9 cellular contexts compared by ENCODE assay signal in the genomic region with DNA sequence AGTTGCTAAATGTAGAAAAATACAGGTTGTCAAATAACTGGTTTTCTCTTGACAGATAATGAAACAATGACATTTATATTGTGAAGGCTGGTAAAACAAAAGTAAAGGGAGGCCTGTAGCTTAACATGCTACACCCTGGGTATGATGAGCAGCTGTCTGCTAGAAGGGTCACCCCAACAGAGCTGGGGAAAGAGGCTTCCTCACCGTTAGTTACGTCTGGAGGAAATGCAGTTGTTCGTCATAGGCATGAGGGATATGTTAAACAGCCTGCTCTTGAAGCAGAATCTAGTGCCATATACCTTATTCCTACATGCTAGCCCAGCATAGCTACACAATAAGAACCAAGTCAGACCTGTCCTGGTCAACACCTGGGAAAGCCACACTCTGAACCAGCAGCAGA. TPM values are rescaled to one million over a fixed set of nuclear protein-coding genes. Genes with fewer than 3 reads are reported as not detected.
DNase-seq lines count a peak whose midpoint lies in the region; ATAC-seq and TF ChIP-seq lines count a peak whose summit lies in the region.
"Had no signal": no experiment of that assay in that cellular context is flagged by ENCODE, and none has a peak within 500 bp of the region (broad histone marks: within the 10 kb centered on the region; RNA-seq: fewer than 3 reads in every experiment).

No MANE protein-coding gene starts in this region.

- DNase-seq in Panc1 (ENCODE audit: low read depth, low spot score) (no peak), natural killer cell (peak; percentile 33), middle frontal gyrus (ENCODE audit: extremely low spot score, low spot score) (no peak), RWPE1 (ENCODE audit: low spot score) (no peak), NCI-H1092 treated with DMSO at 0.1 percent for 48 hours (lab: John Stamatoyannopoulos, UW) (no peak)
- DNase-seq in activated naive CD4-positive, alpha-beta T cell treated with Interleukin-2 at 50 U/mL for 16 hours, result peak; percentile 37
- DNase-seq: NCI-H1694 treated with DMSO at 0.1 percent for 48 hours had no signal

- no peaks in the 10 kb centered on the region for H3K36me3 Mint-ChIP-seq in natural killer cell

- peaks cover 14% of the 10 kb centered on the region for H4K20me1 ChIP-seq in DOHH2 (ENCODE audit: control insufficient read depth, insufficient read depth, low read depth, low read length)

- H3K9me3 ChIP-seq in DOHH2 (ENCODE audit: control insufficient read depth, insufficient read depth, low read length), result no peaks in the 10 kb centered on the region
- no peaks in the 10 kb centered on the region for H3K9me3 ChIP-seq in Panc1 (ENCODE audit: control insufficient read depth, insufficient read depth, low read depth, low read length)

- peaks cover 68% of the 10 kb centered on the region for H3K4me1 ChIP-seq in DOHH2 (ENCODE audit: control insufficient read depth, low read length)
- H3K4me1 ChIP-seq in Panc1 (ENCODE audit: control insufficient read depth, insufficient read depth, low read length), result peaks cover 33% of the 10 kb centered on the region

- H3K4me3 ChIP-seq in DOHH2 (ENCODE audit: low read length), result no peak overlapping the region
- H3K4me3 ChIP-seq in Panc1 (ENCODE audit: low read depth in 2 of 2, low read length in 2 of 2), result no peak overlapping the region

- H3K36me3 ChIP-seq in DOHH2 (ENCODE audit: control insufficient read depth, low read length) (peaks cover 5% of the 10 kb centered on the region; the same call in 1 of the 2 replicates), Panc1 (ENCODE audit: control insufficient read depth, insufficient read depth, low read length) (no peaks in the 10 kb centered on the region; the same call in 1 of the 2 replicates)

- CTCF ChIA-PET in Panc1 (lab: Charles Lee) (no interaction called here), RWPE1 (lab: Yijun Ruan, JAX) (interaction anchor here (0.9 kb wide), 1 partner anchor 15 kb away, joined by 3 read pairs; no protein-coding TSS in a partner anchor)

- H3K9me3 Mint-ChIP-seq in natural killer cell, result no peaks in the 10 kb centered on the region

- peak overlapping the region; percentile 79 for H3K4me3 Mint-ChIP-seq in natural killer cell

- no peaks in the 10 kb centered on the region for H3K27me3 ChIP-seq in DOHH2 (ENCODE audit: control insufficient read depth, low read length)
- no peaks in the 10 kb centered on the region for H3K27me3 ChIP-seq in Panc1 (ENCODE audit: control insufficient read depth, insufficient read depth, low read length)

- H3K79me2 ChIP-seq in DOHH2 (ENCODE audit: control insufficient read depth, low read length), result peaks cover 43% of the 10 kb centered on the region

- intact Hi-C loops in Panc1 (cut with micrococcal nuclease; ENCODE audit: unreplicated experiment) (loop anchor here (10.0 kb wide), 1 partner anchor 62 kb away; no protein-coding TSS in a partner anchor), natural killer cell (cut with micrococcal nuclease) (loop anchor here (5.0 kb wide), 1 partner anchor 639 kb away; no protein-coding TSS in a partner anchor)

- in situ Hi-C loops in Panc1 (cut with HindIII; ENCODE audit: low pct_unique_long_range_greater_than_20kb, low sequenced_read_pairs), result no loop called here

- peaks cover 64 to 78% of the 10 kb centered on the region in 2 donors for H3K4me1 Mint-ChIP-seq in natural killer cell

- BruUV-seq in Panc1 (replicated peaks; lab: Mats Ljungman, UMichigan), result no TSS peak

- H3K27ac Mint-ChIP-seq in natural killer cell, result peak overlapping the region; percentile 98 to 99

- TF ChIP-seq CTCF in DOHH2 (IDR thresholded peaks at IDR 0.05; ENCODE audit: low read depth, low read length, poor library complexity, severe bottlenecking), result no peak
- no peak for TF ChIP-seq CTCF in Panc1 (IDR thresholded peaks at IDR 0.05)
- no peak for TF ChIP-seq CTCF in natural killer cell (IDR thresholded peaks at IDR 0.05)
- no peak for TF ChIP-seq CTCF in RWPE1 (conservative IDR thresholded peaks at IDR 0.05; ENCODE audit: low read depth)

- H3K4me2 ChIP-seq in DOHH2 (ENCODE audit: low read length), result 0 out of 2 replicates have a peak overlapping the region, but pooled peaks have one; percentile 71

- peaks cover 4% of the 10 kb centered on the region for H3F3A ChIP-seq in DOHH2 (ENCODE audit: control insufficient read depth, insufficient read depth)

- POLR2A ChIA-PET in Panc1 (lab: Charles Lee), result interaction anchor here (0.6 kb wide), 1 partner anchor 48 kb away, joined by 13 read pairs; no protein-coding TSS in a partner anchor
- POLR2A ChIA-PET in RWPE1 (lab: Yijun Ruan, JAX; ENCODE audit: low non-redundant PET), result no interaction called here

- ATAC-seq in Panc1, result no peak
- peak; percentile 66 to 84 (median 72) for ATAC-seq in natural killer cell
- ATAC-seq in HG02798 (IDR thresholded peaks at IDR 0.05; ENCODE audit: poor library complexity, unreplicated experiment), result no peak

- H3K9me2 ChIP-seq in DOHH2 (replicated peaks; ENCODE audit: control insufficient read depth, low read length), result no peaks in the 10 kb centered on the region

- H3K27ac ChIP-seq in DOHH2 (ENCODE audit: low read depth, low read length), result no peak overlapping the region
- H3K27ac ChIP-seq in Panc1 (ENCODE audit: low read length), result peak overlapping the region; percentile 25
- H3K27ac ChIP-seq in RWPE1, result no peak overlapping the region

- H3K27me3 Mint-ChIP-seq in natural killer cell (ENCODE audit: low read depth in 2 of 2), result no peaks in the 10 kb centered on the region

RNA-seq across cellular contexts. Expression of gene LPIN2, which starts 49.9 kb away (rescaled TPM):
- 38.3 TPM for total RNA-seq in Panc1 (2021; ENCODE audit: unreplicated experiment)
- polyA plus RNA-seq in Panc1 (2012; ENCODE audit: insufficient read length), result 18.8 TPM
- 10 to 100 TPM; 32.9 to 58.8 (median 57.1) TPM for total RNA-seq in natural killer cell

Comparison
In these comparisons a context has a peak if more than half of its experiments do, and no peak if none do; other contexts are left out.
1. ATAC-seq: peak in natural killer cell (3 of 3); none in Panc1 (single experiment) and HG02798 (single experiment).
2. DNase-seq: peak in activated naive CD4-positive, alpha-beta T cell treated with Interleukin-2 at 50 U/mL for 16 hours (single experiment) and natural killer cell (single experiment); none in Panc1 (single experiment), middle frontal gyrus (single experiment), RWPE1 (single experiment) and NCI-H1092 treated with DMSO at 0.1 percent for 48 hours (single experiment).